In the genomic region with DNA sequence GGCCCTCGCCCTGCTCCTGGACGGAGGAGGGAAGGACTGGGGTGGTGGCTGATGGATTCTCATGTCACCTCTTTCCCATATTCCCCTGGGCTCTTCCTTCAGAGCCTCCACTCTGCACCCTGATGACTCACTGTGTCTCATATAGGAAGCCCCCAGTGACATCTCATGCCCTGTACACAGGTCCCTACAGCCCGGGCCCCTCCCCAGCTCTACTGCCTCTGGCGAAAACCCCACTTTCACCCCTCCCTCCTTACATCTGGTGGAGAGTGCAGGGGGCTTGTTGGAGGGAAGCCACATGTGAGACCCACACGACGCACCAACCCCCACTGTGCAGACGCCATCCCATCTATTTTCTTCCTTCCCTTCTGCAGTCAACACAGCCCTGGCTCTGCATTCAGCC, we compare ENCODE assay signal across 17 cellular contexts.
A peak's percentile ranks its signal among the peaks of the same experiment; 100 is the strongest.
DNase-seq lines count a peak whose midpoint lies in the region; ATAC-seq and TF ChIP-seq lines count a peak whose summit lies in the region.
"Had no signal": no experiment of that assay in that cellular context is flagged by ENCODE, and none has a peak within 500 bp of the region (broad histone marks: within the 10 kb centered on the region; RNA-seq: fewer than 3 reads in every experiment).

No MANE protein-coding gene starts in this region.

- H3K4me1 ChIP-seq in aorta (ENCODE audit: control insufficient read depth in 1 of 2, insufficient read depth in 2 of 2, low read length in 2 of 2) = no peaks in the 10 kb centered on the region
- H3K4me1 ChIP-seq in CD8-positive, alpha-beta memory T cell (ENCODE audit: insufficient read depth, low read length) = no peaks in the 10 kb centered on the region
- H3K4me1 ChIP-seq: BLaER1 treated with 17β-estradiol and CSF1 and Interleukin-3, amounts not matched to agents 10 nM and 100 nM had no signal

- H3K9me3 Mint-ChIP-seq in chondrocyte (ENCODE audit: low read depth) = peaks cover 47% of the 10 kb centered on the region
- H3K9me3 Mint-ChIP-seq in CD8-positive, alpha-beta memory T cell = peaks cover 4 to 46% (median 19%) of the 10 kb centered on the region in 5 donors

- no peak overlapping the region for H3K27ac ChIP-seq in aorta (ENCODE audit: low read depth in 1 of 2, low read length in 2 of 2)
- H3K27ac ChIP-seq in CD8-positive, alpha-beta memory T cell (ENCODE audit: low read depth, low read length) = no peak overlapping the region
- H3K27ac ChIP-seq: BLaER1 treated with 17β-estradiol and CSF1 and Interleukin-3, amounts not matched to agents 10 nM and 100 nM had no signal

- H3K4me3 Mint-ChIP-seq in chondrocyte (ENCODE audit: unreplicated experiment) = no peak overlapping the region
- no peak overlapping the region for H3K4me3 Mint-ChIP-seq in CD8-positive, alpha-beta memory T cell
- H3K4me3 Mint-ChIP-seq: B cell; CD8-positive, alpha-beta T cell; H9 had no signal

- DNase-seq in chondrocyte (ENCODE audit: low spot score) = peak; percentile 77
- DNase-seq in mesenteric fat pad (ENCODE audit: low spot score) = peak; percentile 47
- DNase-seq in sciatic nerve (ENCODE audit: low spot score) = peak; percentile 31
- DNase-seq in aorta = peak in 1 of 2 donors; percentile 50
- DNase-seq in CD8-positive, alpha-beta memory T cell = no peak
- no peak for DNase-seq in globus pallidus (ENCODE audit: low spot score)
- DNase-seq: COR-L47, DMS 273 treated with DMSO at 0.1 percent for 48 hours, DMS53, DND-41, EL, H9 had no signal

- H3K27ac Mint-ChIP-seq in chondrocyte (ENCODE audit: unreplicated experiment) = no peak overlapping the region
- H3K27ac Mint-ChIP-seq in CD8-positive, alpha-beta memory T cell = no peak overlapping the region
- H3K27ac Mint-ChIP-seq: B cell; CD8-positive, alpha-beta T cell; H9 had no signal

- no peaks in the 10 kb centered on the region for H3K36me3 Mint-ChIP-seq in chondrocyte (ENCODE audit: low read depth)
- peaks cover 0 to 2% (median 0%) of the 10 kb centered on the region in 3 donors for H3K36me3 Mint-ChIP-seq in CD8-positive, alpha-beta memory T cell
- H3K36me3 Mint-ChIP-seq: CD8-positive, alpha-beta T cell had no signal

- no peak overlapping the region for H3K4me3 ChIP-seq in aorta (ENCODE audit: low read length in 2 of 2)
- H3K4me3 ChIP-seq in CD8-positive, alpha-beta memory T cell (ENCODE audit: low read length) = no peak overlapping the region
- H3K4me3 ChIP-seq: BLaER1 treated with 17β-estradiol and CSF1 and Interleukin-3, amounts not matched to agents 10 nM and 100 nM; GM12878 had no signal

- intact Hi-C loops in sciatic nerve (cut with DNase I) (no loop called here), aorta (cut with DNase I) (no loop called here)

- no peaks in the 10 kb centered on the region for H3K4me1 Mint-ChIP-seq in chondrocyte (ENCODE audit: low read depth)
- no peaks in the 10 kb centered on the region for H3K4me1 Mint-ChIP-seq in CD8-positive, alpha-beta memory T cell
- H3K4me1 Mint-ChIP-seq: B cell, H9 had no signal

- 87 to 89% methylated on average over 7 of the region's 7 CpGs for WGBS in aorta, 2 donors

- TF ChIP-seq CTCF in chondrocyte (IDR thresholded peaks at IDR 0.05) = no peak

- H3K36me3 ChIP-seq in aorta (ENCODE audit: control insufficient read depth in 1 of 2, insufficient read depth in 2 of 2, low read length in 1 of 2) = no peaks in the 10 kb centered on the region
- no peaks in the 10 kb centered on the region for H3K36me3 ChIP-seq in CD8-positive, alpha-beta memory T cell (ENCODE audit: insufficient read depth, low read length)
- H3K36me3 ChIP-seq: BLaER1 treated with 17β-estradiol and CSF1 and Interleukin-3, amounts not matched to agents 10 nM and 100 nM had no signal

- H3K9me3 ChIP-seq in aorta (ENCODE audit: control insufficient read depth, low read length) = peaks cover 4% of the 10 kb centered on the region
- no peaks in the 10 kb centered on the region for H3K9me3 ChIP-seq in CD8-positive, alpha-beta memory T cell (ENCODE audit: low read length)

- H3K27me3 Mint-ChIP-seq in chondrocyte (ENCODE audit: low read depth) = no peaks in the 10 kb centered on the region
- H3K27me3 Mint-ChIP-seq in CD8-positive, alpha-beta memory T cell = no peaks in the 10 kb centered on the region
- H3K27me3 Mint-ChIP-seq: B cell had no signal

- POLR2A ChIA-PET in CD8-positive, alpha-beta memory T cell (lab: Charles Lee) = no interaction called here

- ATAC-seq in sciatic nerve (no peak), aorta (ENCODE audit: low FRiP score) (peak; percentile 9), HG03159 (IDR thresholded peaks at IDR 0.05; ENCODE audit: unreplicated experiment) (no peak)
- ATAC-seq: CD8-positive, alpha-beta T cell; GM12878 had no signal

- CTCF ChIA-PET in CD8-positive, alpha-beta memory T cell (lab: Charles Lee) = no interaction called here

- H3K27me3 ChIP-seq in aorta (ENCODE audit: control insufficient read depth in 1 of 2, insufficient read depth in 2 of 2, low read length in 1 of 2) = no peaks in the 10 kb centered on the region
- H3K27me3 ChIP-seq in CD8-positive, alpha-beta memory T cell (ENCODE audit: insufficient read depth, low read length, poor library complexity, severe bottlenecking) = no peaks in the 10 kb centered on the region
- H3K27me3 ChIP-seq: BLaER1 treated with 17β-estradiol and CSF1 and Interleukin-3, amounts not matched to agents 10 nM and 100 nM had no signal

Comparison
In these comparisons a context has a peak if more than half of its experiments do, and no peak if none do; other contexts are left out.
1. DNase-seq: peak in chondrocyte (single experiment), mesenteric fat pad (single experiment) and sciatic nerve (single experiment); none in CD8-positive, alpha-beta memory T cell (0 of 5) and globus pallidus (single experiment).